ENCODE assay signal across 8 cellular contexts in genomic region chr4:106238819-106239420, GRCh38.
DNase-seq lines count a peak whose midpoint lies in the region; ATAC-seq and TF ChIP-seq lines count a peak whose summit lies in the region.

No MANE protein-coding gene starts in this region.

- POLR2A ChIA-PET in HCT116 (lab: Charles Lee), result no interaction called here

- no peak overlapping the region for H2AFZ ChIP-seq in HCT116 (ENCODE audit: low read depth, low read length, poor library complexity, severe bottlenecking)

- DNase-seq in AG10803 (ENCODE audit: low read depth), result peak; percentile 56
- DNase-seq in GM12865 (ENCODE audit: low read depth), result peak; percentile 34
- DNase-seq in HCT116 (ENCODE audit: low read depth, low spot score), result peak; percentile 27
- DNase-seq in LoVo (ENCODE audit: low spot score), result peak; percentile 40
- no peak for DNase-seq in ascending aorta (ENCODE audit: low spot score in 2 of 2)
- DNase-seq in left kidney (ENCODE audit: low read depth, low spot score), result peak; percentile 67
- no peak for DNase-seq in posterior vena cava (ENCODE audit: low spot score)
- DNase-seq in NCI-H1930 (lab: John Stamatoyannopoulos, UW), result no peak

- RAD21 ChIA-PET in HCT116 (lab: Charles Lee; ENCODE audit: low non-redundant PET in 1 of 2, low total read pairs in 2 of 2, uncharacterized antibody in 2 of 2, unreplicated experiment in 2 of 2), result no interaction called here

- H3K9ac ChIP-seq in HCT116 (ENCODE audit: low read length), result no peak overlapping the region

- H3K9me3 ChIP-seq in HCT116 (ENCODE audit: control insufficient read depth in 1 of 2, insufficient read depth in 1 of 2, low read depth in 1 of 2, low read length in 2 of 2), result no peaks in the 10 kb centered on the region
- H3K9me3 ChIP-seq in ascending aorta, result no peaks in the 10 kb centered on the region

- CTCF ChIA-PET in HCT116 (lab: Charles Lee), result interaction anchor here (1.0 to 1.3 kb wide), 2 partner anchors 12 to 32 kb away, joined by 3 read pairs; no protein-coding TSS in a partner anchor

- no peaks in the 10 kb centered on the region for H3K9me2 ChIP-seq in HCT116 (ENCODE audit: insufficient read depth)

- H3K27me3 ChIP-seq in HCT116 (ENCODE audit: insufficient read depth, low read length) (no peaks in the 10 kb centered on the region), ascending aorta (no peaks in the 10 kb centered on the region)

- H3K36me3 ChIP-seq in HCT116 (ENCODE audit: control insufficient read depth in 1 of 2, insufficient read depth in 2 of 2, low read length in 2 of 2) (0 out of 4 replicates have a peak, but pooled peaks cover 0 to 3% of the 10 kb centered on the region in 2 experiments), ascending aorta (peaks cover 10 to 15% of the 10 kb centered on the region in 2 donors)

- H3K27ac ChIP-seq in HCT116 (ENCODE audit: low read depth, low read length), result no peak overlapping the region
- H3K27ac ChIP-seq in ascending aorta, result peak overlapping the region in 1 of 2 donors; percentile 36

- H3K4me1 ChIP-seq in HCT116 (ENCODE audit: control insufficient read depth in 1 of 2, insufficient read depth in 2 of 2, low read length in 2 of 2) (no peaks in the 10 kb centered on the region), ascending aorta (no peaks in the 10 kb centered on the region)

- H3K79me2 ChIP-seq in HCT116 (ENCODE audit: insufficient read depth, low read length), result no peaks in the 10 kb centered on the region

- intact Hi-C loops in HCT116 (cut with micrococcal nuclease), result no loop called here
- intact Hi-C loops in ascending aorta (cut with DNase I), result no loop called here
- intact Hi-C loops in posterior vena cava (cut with DNase I), result no loop called here

- H3K4me3 ChIP-seq in AG10803 (ENCODE audit: low read length), result no peak overlapping the region
- no peak overlapping the region for H3K4me3 ChIP-seq in GM12865 (ENCODE audit: low read depth, low read length)
- no peak overlapping the region for H3K4me3 ChIP-seq in HCT116 (replicated peaks in 1 of 2; ENCODE audit: low read depth in 1 of 2, low read length in 2 of 2)
- H3K4me3 ChIP-seq in ascending aorta, result no peak overlapping the region

- TF ChIP-seq POLR2A in HCT116 (IDR thresholded peaks at IDR 0.05; ENCODE audit: borderline replicate concordance, extremely low read depth, insufficient read depth, insufficient read length), result no peak

- BruUV-seq in HCT116 (replicated peaks; lab: Mats Ljungman, UMichigan), result no TSS peak

- no peak overlapping the region for H3K4me2 ChIP-seq in HCT116 (ENCODE audit: low read length)

- TF ChIP-seq RAD21 in HCT116 (IDR thresholded peaks at IDR 0.05; ENCODE audit: low read depth), result peak; percentile 49; the same call in 1 of the 2 replicates

- ATAC-seq in HCT116, result peak; percentile 92

- no peaks in the 10 kb centered on the region for H4K20me1 ChIP-seq in HCT116 (ENCODE audit: insufficient read depth)

- peak; percentile 83 for TF ChIP-seq CTCF in AG10803 (conservative IDR thresholded peaks at IDR 0.05; ENCODE audit: low read length)
- peak; percentile 63 for TF ChIP-seq CTCF in GM12865 (IDR thresholded peaks at IDR 0.05; ENCODE audit: insufficient read depth, low read depth, low read length, missing control alignments)
- TF ChIP-seq CTCF in HCT116 (IDR thresholded peaks at IDR 0.05 in 2 of 3, conservative IDR thresholded peaks at IDR 0.05 in 1 of 3; ENCODE audit: borderline replicate concordance in 1 of 3, insufficient read depth in 1 of 3, low read depth in 2 of 3, low read length in 2 of 3), result peak in 2 of 3 experiments; percentile 71 to 76; a peak in 4 of 6 replicates
- peak in 2 of 3 experiments; percentile 41 to 58 for TF ChIP-seq CTCF in ascending aorta (IDR thresholded peaks at IDR 0.05)

TF ChIP-seq in HCT116, 20 proteins besides CTCF, POLR2A, EP300 and RAD21:
- TF ChIP-seq FOSL1 (IDR thresholded peaks at IDR 0.05; ENCODE audit: low read depth) (no peak), ZFX (IDR thresholded peaks at IDR 0.05) (no peak), POLR2AphosphoS5 (IDR thresholded peaks at IDR 0.05; ENCODE audit: low read depth, low read length) (no peak), SP1 (IDR thresholded peaks at IDR 0.05; ENCODE audit: low read depth) (no peak), ZBTB33 (IDR thresholded peaks at IDR 0.05; ENCODE audit: extremely low read depth, insufficient replicate concordance, low read length) (no peak), YY1 (IDR thresholded peaks at IDR 0.05; ENCODE audit: extremely low read depth, insufficient replicate concordance, low read depth, low read length) (no peak), EGR1 (IDR thresholded peaks at IDR 0.05; ENCODE audit: low read depth) (no peak), EZH2phosphoT487 (IDR thresholded peaks at IDR 0.05; ENCODE audit: borderline replicate concordance) (no peak), ELF1 (IDR thresholded peaks at IDR 0.05; ENCODE audit: borderline replicate concordance, low read depth) (no peak), TCF7L2 (IDR thresholded peaks at IDR 0.05; ENCODE audit: borderline replicate concordance, extremely low read depth, insufficient read depth, insufficient read length) (no peak)

Comparison
In these comparisons a context has a peak if more than half of its experiments do, and no peak if none do; other contexts are left out.
1. DNase-seq: peak in AG10803 (single experiment), GM12865 (single experiment), HCT116 (single experiment), LoVo (single experiment) and left kidney (single experiment); none in ascending aorta (0 of 2), posterior vena cava (single experiment) and NCI-H1930 (0 of 2).
2. Peak in every context shown above with its lines, with median percentiles within 50 percentile points of each other: CTCF ChIP-seq.